Comparison of ENCODE assay signal across 9 cellular contexts in genomic region chr4:21134994-21135393, GRCh38.
DNase-seq lines count a peak whose midpoint lies in the region; ATAC-seq and TF ChIP-seq lines count a peak whose summit lies in the region.
"Had no signal": no experiment of that assay in that cellular context is flagged by ENCODE, and none has a peak within 500 bp of the region (broad histone marks: within the 10 kb centered on the region; RNA-seq: fewer than 3 reads in every experiment).

No MANE protein-coding gene starts in this region.

- no peak for ATAC-seq in activated CD8-positive, alpha-beta T cell treated with anti-CD3 and anti-CD28 coated beads for 36 hours

- no peaks in the 10 kb centered on the region for H3K27me3 Mint-ChIP-seq in activated CD8-positive, alpha-beta T cell treated with anti-CD3 and anti-CD28 coated beads for 36 hours

- TF ChIP-seq CTCF in fibroblast of pulmonary artery (IDR thresholded peaks at IDR 0.05; ENCODE audit: low read length, missing control alignments) (peak; percentile 16), retinal pigment epithelial cell (conservative IDR thresholded peaks at IDR 0.05; ENCODE audit: low read depth, low read length) (peak; percentile 49), spleen (IDR thresholded peaks at IDR 0.05 in 8 of 11, conservative IDR thresholded peaks at IDR 0.05 in 3 of 11) (no peak)
- no peak for TF ChIP-seq CTCF in activated CD8-positive, alpha-beta T cell treated with anti-CD3 and anti-CD28 coated beads for 36 hours (IDR thresholded peaks at IDR 0.05)

- CTCF ChIA-PET in activated CD8-positive, alpha-beta T cell treated with anti-CD3 and anti-CD28 coated beads for 36 hours (lab: Charles Lee) = interaction anchor here (1.1 to 2.1 kb wide), 2 partner anchors 359 to 362 kb away, joined by 4 to 7 read pairs; no protein-coding TSS in a partner anchor

- no peaks in the 10 kb centered on the region for H3K27me3 ChIP-seq in spleen (replicated peaks in 1 of 7)

- DNase-seq in NCI-H524 (lab: John Stamatoyannopoulos, UW) = peak; percentile 14 to 64
- no peak for DNase-seq in NCI-H524 treated with DMSO at 0.1 percent for 48 hours (lab: John Stamatoyannopoulos, UW)
- peak; percentile 61 for DNase-seq in OCI-M1 (lab: John Stamatoyannopoulos, UW)
- peak; percentile 40 for DNase-seq in fibroblast of pulmonary artery (ENCODE audit: low read depth)
- no peak for DNase-seq in retinal pigment epithelial cell (ENCODE audit: low read depth)
- DNase-seq in stimulated activated CD4-positive, alpha-beta T cell treated with anti-CD3 and anti-CD28 coated beads, Interleukin-4, amount 100 ng/mL, for 24 hours = no peak
- DNase-seq in activated CD8-positive, alpha-beta T cell treated with anti-CD3 and anti-CD28 coated beads for 36 hours = no peak
- DNase-seq in spleen = no peak
- DNase-seq: cortex of kidney had no signal

- 78 to 96% (median 93%) methylated on average over 2 of the region's 2 CpGs for WGBS in spleen, 5 donors

- no peaks in the 10 kb centered on the region for H3K9me3 ChIP-seq in spleen

- no peaks in the 10 kb centered on the region for H3K4me1 Mint-ChIP-seq in activated CD8-positive, alpha-beta T cell treated with anti-CD3 and anti-CD28 coated beads for 36 hours (ENCODE audit: low read depth)

- H3K4me3 ChIP-seq in fibroblast of pulmonary artery (replicated peaks; ENCODE audit: low read depth, low read length) (no peak overlapping the region), retinal pigment epithelial cell (ENCODE audit: low read length) (no peak overlapping the region), spleen (no peak overlapping the region)

- H3K27ac Mint-ChIP-seq in activated CD8-positive, alpha-beta T cell treated with anti-CD3 and anti-CD28 coated beads for 36 hours = no peak overlapping the region

- H3K36me3 ChIP-seq in spleen = no peaks in the 10 kb centered on the region

- H3K4me3 Mint-ChIP-seq in activated CD8-positive, alpha-beta T cell treated with anti-CD3 and anti-CD28 coated beads for 36 hours = no peak overlapping the region

- POLR2A ChIA-PET in activated CD8-positive, alpha-beta T cell treated with anti-CD3 and anti-CD28 coated beads for 36 hours (lab: Charles Lee) = no interaction called here

- H3K9me3 Mint-ChIP-seq in activated CD8-positive, alpha-beta T cell treated with anti-CD3 and anti-CD28 coated beads for 36 hours = peaks cover 5% of the 10 kb centered on the region

- no peak overlapping the region for H3K27ac ChIP-seq in spleen

- intact Hi-C loops in activated CD8-positive, alpha-beta T cell treated with anti-CD3 and anti-CD28 coated beads for 36 hours (cut with micrococcal nuclease) = loop anchor here (10.0 kb wide), 1 partner anchor 360 kb away; no protein-coding TSS in a partner anchor
- intact Hi-C loops in spleen (cut with DNase I; ENCODE audit: low total_unique reads) = no loop called here

- H3K36me3 Mint-ChIP-seq in activated CD8-positive, alpha-beta T cell treated with anti-CD3 and anti-CD28 coated beads for 36 hours (ENCODE audit: low read depth) = no peaks in the 10 kb centered on the region

- TF ChIP-seq POLR2A in spleen (IDR thresholded peaks at IDR 0.05) = no peak

- no peaks in the 10 kb centered on the region for H3K4me1 ChIP-seq in spleen

Comparison
In these comparisons a context has a peak if more than half of its experiments do, and no peak if none do; other contexts are left out.
1. DNase-seq: peak in NCI-H524 (2 of 2), OCI-M1 (single experiment) and fibroblast of pulmonary artery (single experiment); none in NCI-H524 treated with DMSO at 0.1 percent for 48 hours (single experiment), retinal pigment epithelial cell (single experiment), stimulated activated CD4-positive, alpha-beta T cell treated with anti-CD3 and anti-CD28 coated beads, Interleukin-4, amount 100 ng/mL, for 24 hours (single experiment), activated CD8-positive, alpha-beta T cell treated with anti-CD3 and anti-CD28 coated beads for 36 hours (single experiment) and spleen (single experiment).
2. CTCF ChIP-seq: peak in fibroblast of pulmonary artery (single experiment) and retinal pigment epithelial cell (single experiment); none in activated CD8-positive, alpha-beta T cell treated with anti-CD3 and anti-CD28 coated beads for 36 hours (single experiment) and spleen (0 of 11).